Comparison of ENCODE assay signal across 11 cellular contexts in genomic region chr4:172986114-172986513, GRCh38.
DNase-seq lines count a peak whose midpoint lies in the region; ATAC-seq and TF ChIP-seq lines count a peak whose summit lies in the region.
"Had no signal": no experiment of that assay in that cellular context is flagged by ENCODE, and none has a peak within 500 bp of the region (broad histone marks: within the 10 kb centered on the region; RNA-seq: fewer than 3 reads in every experiment).

No MANE protein-coding gene starts in this region.

- DNase-seq in myocyte (ENCODE audit: low read depth) (peak; percentile 50), caudate nucleus (lab: John Stamatoyannopoulos, UW) (no peak), mesothelial cell of epicardium (ENCODE audit: low spot score in 2 of 2, unreplicated experiment in 2 of 2) (no peak), NCI-H526 treated with DMSO at 0.1 percent for 48 hours (lab: John Stamatoyannopoulos, UW) (no peak)
- DNase-seq: DMS153, NCI-H1092 treated with DMSO at 0.1 percent for 48 hours, right cardiac atrium, tibial artery had no signal

- no peak overlapping the region for H3K27ac Mint-ChIP-seq in mesothelial cell of epicardium

- no peak overlapping the region for H3K27ac ChIP-seq in caudate nucleus (ENCODE audit: low read depth, low read length)
- H3K27ac ChIP-seq: tibial artery had no signal

- ATAC-seq in GM19372 (IDR thresholded peaks at IDR 0.05; ENCODE audit: low read depth, unreplicated experiment) (peak; percentile 44), HG02678 (IDR thresholded peaks at IDR 0.05; ENCODE audit: unreplicated experiment) (peak; percentile 75), HG03469 (IDR thresholded peaks at IDR 0.05; ENCODE audit: unreplicated experiment) (peak; percentile 43)
- ATAC-seq: right cardiac atrium had no signal

- H3K9me3 Mint-ChIP-seq in mesothelial cell of epicardium = peaks cover 32% of the 10 kb centered on the region

- no peak for TF ChIP-seq CTCF in mesothelial cell of epicardium (IDR thresholded peaks at IDR 0.05; ENCODE audit: unreplicated experiment)

- peaks cover 16% of the 10 kb centered on the region for H3K4me1 Mint-ChIP-seq in mesothelial cell of epicardium

- no peak overlapping the region for H3K4me3 Mint-ChIP-seq in mesothelial cell of epicardium

- no peaks in the 10 kb centered on the region for H3K27me3 Mint-ChIP-seq in mesothelial cell of epicardium (ENCODE audit: low read depth)

- peaks cover 7% of the 10 kb centered on the region for H3K36me3 Mint-ChIP-seq in mesothelial cell of epicardium
